17 cellular contexts compared by ENCODE assay signal in the genomic region with DNA sequence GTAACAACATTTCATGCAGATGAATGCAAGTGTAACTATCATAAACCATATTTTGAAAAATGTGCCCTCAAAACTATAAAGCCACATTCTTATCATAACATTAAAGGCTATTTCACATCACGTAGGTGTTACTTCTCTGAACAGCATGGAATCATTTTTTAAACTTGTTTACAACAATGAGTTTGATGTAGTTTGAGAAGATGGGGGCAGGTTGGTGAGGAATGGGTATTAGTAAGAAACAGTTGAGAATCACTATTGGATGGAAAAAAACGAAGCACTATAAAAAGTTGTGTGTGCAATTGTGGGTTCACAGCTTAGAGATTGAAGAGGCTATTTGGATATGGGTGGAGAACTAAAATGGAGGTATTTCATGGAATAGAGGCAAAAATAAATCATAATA.
DNase-seq lines count a peak whose midpoint lies in the region; ATAC-seq and TF ChIP-seq lines count a peak whose summit lies in the region.
"Had no signal": no experiment of that assay in that cellular context is flagged by ENCODE, and none has a peak within 500 bp of the region (broad histone marks: within the 10 kb centered on the region; RNA-seq: fewer than 3 reads in every experiment).

No MANE protein-coding gene starts in this region.

- peak; percentile 23 for ATAC-seq in activated CD8-positive, alpha-beta memory T cell treated with anti-CD3 and anti-CD28 coated beads, Interleukin-2, amount 10 ng/mL, durations not matched to agents 7 days and 5 days
- ATAC-seq in CD8-positive, alpha-beta T cell: no peak
- ATAC-seq in T-cell (replicated peaks in 1 of 4): no peak
- ATAC-seq: K562, PC-3 had no signal

- intact Hi-C loops in CD8-positive, alpha-beta T cell (cut with DNase I, micrococcal nuclease): no loop called here

- H2AFZ ChIP-seq in smooth muscle cell (ENCODE audit: low read depth): no peak overlapping the region

- TF ChIP-seq CTCF in CD8-positive, alpha-beta T cell (IDR thresholded peaks at IDR 0.05): no peak
- TF ChIP-seq CTCF in smooth muscle cell (IDR thresholded peaks at IDR 0.05; ENCODE audit: borderline replicate concordance, insufficient read depth, poor library complexity, severe bottlenecking): no peak

- H4K20me1 ChIP-seq in smooth muscle cell (ENCODE audit: low read depth): no peaks in the 10 kb centered on the region

- H3K4me1 ChIP-seq in CD8-positive, alpha-beta T cell (ENCODE audit: insufficient read depth, low read length): no peaks in the 10 kb centered on the region
- H3K4me1 ChIP-seq in smooth muscle cell (ENCODE audit: low read depth): peaks cover 10% of the 10 kb centered on the region

- no peaks in the 10 kb centered on the region for H3K9me3 ChIP-seq in CD8-positive, alpha-beta T cell (ENCODE audit: low read length)
- H3K9me3 ChIP-seq in smooth muscle cell (replicated peaks; ENCODE audit: low read depth): no peaks in the 10 kb centered on the region

- H3K9ac ChIP-seq in smooth muscle cell (ENCODE audit: low read depth): no peak overlapping the region

- 93% methylated on average over 2 of the region's 2 CpGs for whole genome bisulfite sequencing in smooth muscle cell (ENCODE audit: low lambda C conversion rate)

- no peaks in the 10 kb centered on the region for H3K79me2 ChIP-seq in smooth muscle cell (ENCODE audit: low read depth)

- peaks cover 43% of the 10 kb centered on the region for H3K36me3 Mint-ChIP-seq in activated CD8-positive, alpha-beta memory T cell treated with anti-CD3 and anti-CD28 coated beads, Interleukin-2, amount 10 ng/mL, durations not matched to agents 7 days and 5 days
- H3K36me3 Mint-ChIP-seq in CD8-positive, alpha-beta T cell: peaks cover 51% of the 10 kb centered on the region
- H3K36me3 Mint-ChIP-seq in T-cell: peaks cover 48% of the 10 kb centered on the region

- H3K27ac Mint-ChIP-seq in activated CD8-positive, alpha-beta memory T cell treated with anti-CD3 and anti-CD28 coated beads, Interleukin-2, amount 10 ng/mL, durations not matched to agents 7 days and 5 days: peak overlapping the region; percentile 58
- peak overlapping the region; percentile 15 for H3K27ac Mint-ChIP-seq in CD8-positive, alpha-beta T cell
- H3K27ac Mint-ChIP-seq in T-cell: peak overlapping the region; percentile 60 to 63
- H3K27ac Mint-ChIP-seq: HFFc6 had no signal

- no peak overlapping the region for H3K4me3 Mint-ChIP-seq in activated CD8-positive, alpha-beta memory T cell treated with anti-CD3 and anti-CD28 coated beads, Interleukin-2, amount 10 ng/mL, durations not matched to agents 7 days and 5 days
- no peak overlapping the region for H3K4me3 Mint-ChIP-seq in CD8-positive, alpha-beta T cell
- H3K4me3 Mint-ChIP-seq in T-cell: no peak overlapping the region
- H3K4me3 Mint-ChIP-seq: CD14-positive monocyte, HFFc6 had no signal

- peaks cover 36% of the 10 kb centered on the region for H3K4me1 Mint-ChIP-seq in activated CD8-positive, alpha-beta memory T cell treated with anti-CD3 and anti-CD28 coated beads, Interleukin-2, amount 10 ng/mL, durations not matched to agents 7 days and 5 days
- peaks cover 4% of the 10 kb centered on the region for H3K4me1 Mint-ChIP-seq in CD8-positive, alpha-beta T cell (ENCODE audit: low read depth)
- peaks cover 10 to 15% (median 14%) of the 10 kb centered on the region in 3 donors for H3K4me1 Mint-ChIP-seq in T-cell

- no peaks in the 10 kb centered on the region for H3F3A ChIP-seq in smooth muscle cell (ENCODE audit: low read depth)

- H3K27ac ChIP-seq in CD8-positive, alpha-beta T cell (ENCODE audit: low read depth, low read length): no peak overlapping the region
- no peak overlapping the region for H3K27ac ChIP-seq in smooth muscle cell (ENCODE audit: low read depth)
- H3K27ac ChIP-seq: HL-60 had no signal

- no peak overlapping the region for H3K4me3 ChIP-seq in CD8-positive, alpha-beta T cell (ENCODE audit: low read depth, low read length)
- H3K4me3 ChIP-seq in smooth muscle cell: no peak overlapping the region
- H3K4me3 ChIP-seq: K562 had no signal

- no peak for DNase-seq in activated CD8-positive, alpha-beta memory T cell treated with anti-CD3 and anti-CD28 coated beads, Interleukin-2, amount 10 ng/mL, durations not matched to agents 7 days and 5 days
- no peak for DNase-seq in activated CD8-positive, alpha-beta memory T cell treated with anti-CD3 and anti-CD28 coated beads for 24 hours
- DNase-seq in CD8-positive, alpha-beta T cell: no peak
- DNase-seq in T-cell (no peak), amniotic epithelial cell (ENCODE audit: low read depth) (peak; percentile 29), NCI-H69 (lab: John Stamatoyannopoulos, UW) (no peak), smooth muscle cell (lab: John Stamatoyannopoulos, UW; ENCODE audit: unreplicated experiment) (no peak)
- DNase-seq in activated CD4-positive, alpha-beta T cell treated with anti-CD3 and anti-CD28 coated beads for 4 hours: no peak
- DNase-seq: GF-D8, HFFc6, NCI-H2107, NCI-H226, NCI-H526, PC-3 had no signal

- H3K36me3 ChIP-seq in CD8-positive, alpha-beta T cell (ENCODE audit: insufficient read depth, low read length): no peaks in the 10 kb centered on the region
- no peaks in the 10 kb centered on the region for H3K36me3 ChIP-seq in smooth muscle cell (ENCODE audit: low read depth)

- no peaks in the 10 kb centered on the region for H3K27me3 ChIP-seq in CD8-positive, alpha-beta T cell (ENCODE audit: insufficient read depth, low read length)
- H3K27me3 ChIP-seq in smooth muscle cell (ENCODE audit: low read depth): no peaks in the 10 kb centered on the region

- H3K4me2 ChIP-seq in smooth muscle cell: no peak overlapping the region

- H3K9me3 Mint-ChIP-seq in activated CD8-positive, alpha-beta memory T cell treated with anti-CD3 and anti-CD28 coated beads, Interleukin-2, amount 10 ng/mL, durations not matched to agents 7 days and 5 days (ENCODE audit: low read depth): peaks cover 7% of the 10 kb centered on the region
- no peaks in the 10 kb centered on the region for H3K9me3 Mint-ChIP-seq in CD8-positive, alpha-beta T cell
- H3K9me3 Mint-ChIP-seq in T-cell: no peaks in the 10 kb centered on the region
- H3K9me3 Mint-ChIP-seq: CD14-positive monocyte, HFFc6 had no signal

- CTCF ChIA-PET in activated CD8-positive, alpha-beta memory T cell treated with anti-CD3 and anti-CD28 coated beads, Interleukin-2, amount 10 ng/mL, durations not matched to agents 7 days and 5 days (lab: Charles Lee): interaction anchor here (1.6 kb wide), 1 partner anchor 9 kb away, joined by 4 read pairs; no protein-coding TSS in a partner anchor
- CTCF ChIA-PET in CD8-positive, alpha-beta T cell (lab: Charles Lee): interaction anchor here (1.3 kb wide), 1 partner anchor 10 kb away, joined by 5 read pairs; no protein-coding TSS in a partner anchor
- CTCF ChIA-PET in T-cell (lab: Charles Lee): no interaction called here

- no peaks in the 10 kb centered on the region for H3K27me3 Mint-ChIP-seq in activated CD8-positive, alpha-beta memory T cell treated with anti-CD3 and anti-CD28 coated beads, Interleukin-2, amount 10 ng/mL, durations not matched to agents 7 days and 5 days
- no peaks in the 10 kb centered on the region for H3K27me3 Mint-ChIP-seq in CD8-positive, alpha-beta T cell (ENCODE audit: low read depth)
- no peaks in the 10 kb centered on the region for H3K27me3 Mint-ChIP-seq in T-cell

- POLR2A ChIA-PET in CD8-positive, alpha-beta T cell (lab: Charles Lee): no interaction called here
- POLR2A ChIA-PET in T-cell (lab: Charles Lee): no interaction called here

Comparison
In these comparisons a context has a peak if more than half of its experiments do, and no peak if none do; other contexts are left out.
1. CTCF ChIA-PET loops: an anchor here in activated CD8-positive, alpha-beta memory T cell treated with anti-CD3 and anti-CD28 coated beads, Interleukin-2, amount 10 ng/mL, durations not matched to agents 7 days and 5 days (1.6 kb wide) and CD8-positive, alpha-beta T cell (1.3 kb wide); none called in T-cell.